ENCODE assay signal across 1 cellular context in the genomic region with DNA sequence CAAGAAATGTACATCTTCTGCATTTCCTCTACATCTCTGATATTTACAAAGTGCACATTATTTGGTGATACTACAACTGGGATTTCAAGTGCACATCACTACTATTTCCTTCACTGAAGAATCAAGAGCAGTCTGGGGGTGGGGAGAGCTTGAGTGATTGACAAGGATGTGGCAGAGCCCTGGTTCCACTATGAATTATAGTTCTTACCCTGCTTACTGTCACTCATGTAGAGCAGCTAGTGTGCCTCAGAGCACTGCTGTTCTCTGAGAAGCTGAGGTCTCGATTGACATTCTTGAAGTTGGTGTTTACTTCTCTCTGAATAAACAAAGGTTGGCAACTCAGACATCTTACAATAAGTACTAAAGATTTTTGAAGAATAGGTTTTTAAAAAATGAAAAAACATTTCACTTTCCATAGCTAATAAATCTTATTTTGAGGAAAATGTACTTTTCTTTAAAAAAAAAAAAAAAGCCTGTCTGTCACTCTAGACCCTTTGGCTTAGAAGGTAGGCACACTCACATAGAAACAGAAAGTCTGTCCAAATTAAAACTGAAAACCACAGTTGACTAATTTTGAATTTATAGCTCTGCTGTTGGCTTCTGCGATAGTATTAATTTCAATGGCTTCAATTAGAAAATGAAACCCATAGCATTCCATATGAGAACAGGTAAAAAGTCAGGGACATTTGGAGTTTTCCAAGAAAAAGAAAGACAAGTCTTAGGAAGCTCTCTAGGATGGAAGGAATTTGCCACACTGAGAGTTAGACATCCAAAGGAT.
TF ChIP-seq lines count a peak whose summit lies in the region.

No MANE protein-coding gene starts in this region.

TF ChIP-seq in HepG2, 621 proteins besides CTCF, POLR2A, EP300 and RAD21 (continued from another document):
- TF ChIP-seq, protein P1, sequence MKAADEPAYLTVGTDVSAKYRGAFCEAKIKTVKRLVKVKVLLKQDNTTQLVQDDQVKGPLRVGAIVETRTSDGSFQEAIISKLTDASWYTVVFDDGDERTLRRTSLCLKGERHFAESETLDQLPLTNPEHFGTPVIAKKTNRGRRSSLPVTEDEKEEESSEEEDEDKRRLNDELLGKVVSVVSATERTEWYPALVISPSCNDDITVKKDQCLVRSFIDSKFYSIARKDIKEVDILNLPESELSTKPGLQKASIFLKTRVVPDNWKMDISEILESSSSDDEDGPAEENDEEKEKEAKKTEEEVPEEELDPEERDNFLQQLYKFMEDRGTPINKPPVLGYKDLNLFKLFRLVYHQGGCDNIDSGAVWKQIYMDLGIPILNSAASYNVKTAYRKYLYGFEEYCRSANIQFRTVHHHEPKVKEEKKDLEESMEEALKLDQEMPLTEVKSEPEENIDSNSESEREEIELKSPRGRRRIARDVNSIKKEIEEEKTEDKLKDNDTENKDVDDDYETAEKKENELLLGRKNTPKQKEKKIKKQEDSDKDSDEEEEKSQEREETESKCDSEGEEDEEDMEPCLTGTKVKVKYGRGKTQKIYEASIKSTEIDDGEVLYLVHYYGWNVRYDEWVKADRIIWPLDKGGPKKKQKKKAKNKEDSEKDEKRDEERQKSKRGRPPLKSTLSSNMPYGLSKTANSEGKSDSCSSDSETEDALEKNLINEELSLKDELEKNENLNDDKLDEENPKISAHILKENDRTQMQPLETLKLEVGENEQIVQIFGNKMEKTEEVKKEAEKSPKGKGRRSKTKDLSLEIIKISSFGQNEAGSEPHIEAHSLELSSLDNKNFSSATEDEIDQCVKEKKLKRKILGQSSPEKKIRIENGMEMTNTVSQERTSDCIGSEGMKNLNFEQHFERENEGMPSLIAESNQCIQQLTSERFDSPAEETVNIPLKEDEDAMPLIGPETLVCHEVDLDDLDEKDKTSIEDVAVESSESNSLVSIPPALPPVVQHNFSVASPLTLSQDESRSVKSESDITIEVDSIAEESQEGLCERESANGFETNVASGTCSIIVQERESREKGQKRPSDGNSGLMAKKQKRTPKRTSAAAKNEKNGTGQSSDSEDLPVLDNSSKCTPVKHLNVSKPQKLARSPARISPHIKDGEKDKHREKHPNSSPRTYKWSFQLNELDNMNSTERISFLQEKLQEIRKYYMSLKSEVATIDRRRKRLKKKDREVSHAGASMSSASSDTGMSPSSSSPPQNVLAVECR (CRISPR knock-in tag; IDR thresholded peaks at IDR 0.05; ENCODE audit: borderline replicate concordance) = no peak
- TF ChIP-seq, protein P2, sequence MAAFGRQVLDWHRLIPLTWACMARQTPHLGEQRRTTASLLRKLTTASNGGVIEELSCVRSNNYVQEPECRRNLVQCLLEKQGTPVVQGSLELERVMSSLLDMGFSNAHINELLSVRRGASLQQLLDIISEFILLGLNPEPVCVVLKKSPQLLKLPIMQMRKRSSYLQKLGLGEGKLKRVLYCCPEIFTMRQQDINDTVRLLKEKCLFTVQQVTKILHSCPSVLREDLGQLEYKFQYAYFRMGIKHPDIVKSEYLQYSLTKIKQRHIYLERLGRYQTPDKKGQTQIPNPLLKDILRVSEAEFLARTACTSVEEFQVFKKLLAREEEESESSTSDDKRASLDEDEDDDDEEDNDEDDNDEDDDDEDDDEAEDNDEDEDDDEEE (CRISPR knock-in tag; IDR thresholded peaks at IDR 0.05) = no peak
- TF ChIP-seq SUZ12 (IDR thresholded peaks at IDR 0.05; ENCODE audit: low read depth, low read length) (no peak), GABPA (IDR thresholded peaks at IDR 0.05; ENCODE audit: low read depth, low read length) (no peak), GABPA (CRISPR knock-in tag; IDR thresholded peaks at IDR 0.05; ENCODE audit: low read depth) (no peak), KLF15 (CRISPR knock-in tag; IDR thresholded peaks at IDR 0.05; ENCODE audit: borderline replicate concordance) (no peak), PCBP1 (IDR thresholded peaks at IDR 0.05; ENCODE audit: borderline replicate concordance, low read depth, low read length) (no peak), JUND (CRISPR knock-in tag; IDR thresholded peaks at IDR 0.05) (no peak), ZNF124 (CRISPR knock-in tag; IDR thresholded peaks at IDR 0.05) (no peak), ZNF282 (IDR thresholded peaks at IDR 0.05; ENCODE audit: partially characterized antibody) (no peak)
TF ChIP-seq in HepG2: peak in this region for 0.
